In genomic region chr3:151146731-151147091, GRCh38 we compare ENCODE assay signal across 12 cellular contexts. TPM values are rescaled to one million over a fixed set of nuclear protein-coding genes. Genes with fewer than 3 reads are reported as not detected.
DNase-seq lines count a peak whose midpoint lies in the region; ATAC-seq and TF ChIP-seq lines count a peak whose summit lies in the region.
"Had no signal": no experiment of that assay in that cellular context is flagged by ENCODE, and none has a peak within 500 bp of the region (broad histone marks: within the 10 kb centered on the region; RNA-seq: fewer than 3 reads in every experiment).

No MANE protein-coding gene starts in this region.

- H3K9me3 ChIP-seq in BLaER1 treated with 17β-estradiol and CSF1 and Interleukin-3, amounts not matched to agents 10 nM and 100 nM (replicated peaks in 1 of 11): no peaks in the 10 kb centered on the region
- H3K9me3 ChIP-seq in trophoblast cell (ENCODE audit: insufficient read depth, low read depth, low read length): no peaks in the 10 kb centered on the region
- H3K9me3 ChIP-seq: adrenal gland, right lobe of liver, suprapubic skin had no signal

- H3K27ac ChIP-seq in BLaER1 treated with 17β-estradiol and CSF1 and Interleukin-3, amounts not matched to agents 10 nM and 100 nM: peak overlapping the region in 9 of 11 experiments; percentile 55 to 76 (median 67); a peak in 18 of 22 replicates
- H3K27ac ChIP-seq in trophoblast cell (ENCODE audit: low read depth, low read length): peak overlapping the region; percentile 3
- H3K27ac ChIP-seq: right lobe of liver, suprapubic skin had no signal

- H2BK120ac ChIP-seq in trophoblast cell (ENCODE audit: insufficient read depth, low read length, poor library complexity): no peak overlapping the region

- peaks cover 18 to 51% (median 47%) of the 10 kb centered on the region in 10 experiments for H3K4me1 ChIP-seq in BLaER1 treated with 17β-estradiol and CSF1 and Interleukin-3, amounts not matched to agents 10 nM and 100 nM
- peaks cover 4 to 5% of the 10 kb centered on the region in 2 experiments for H3K4me1 ChIP-seq in trophoblast cell (ENCODE audit: control insufficient read depth in 1 of 2, insufficient read depth in 2 of 2, low read length in 2 of 2)

- H3K23ac ChIP-seq in trophoblast cell (ENCODE audit: low read length): no peak overlapping the region

- H2AFZ ChIP-seq in trophoblast cell (ENCODE audit: insufficient read depth, low read length, poor library complexity): no peak overlapping the region

- no peak for ATAC-seq in GM18498 (IDR thresholded peaks at IDR 0.05; ENCODE audit: unreplicated experiment)

- TF ChIP-seq CTCF in NB4 (IDR thresholded peaks at IDR 0.05; ENCODE audit: low read depth, low read length): no peak

- DNase-seq in NB4 (ENCODE audit: low read depth) (no peak), astrocyte of the hippocampus (ENCODE audit: low read depth, low spot score) (peak; percentile 9), trophoblast cell (no peak), NCI-H446 (lab: John Stamatoyannopoulos, UW) (no peak), NCI-H69 (lab: John Stamatoyannopoulos, UW) (no peak)
- DNase-seq in activated CD8-positive, alpha-beta memory T cell treated with anti-CD3 and anti-CD28 coated beads for 24 hours: no peak

- no peak for TF ChIP-seq POLR2A in NB4 (IDR thresholded peaks at IDR 0.05; ENCODE audit: extremely low read depth, insufficient read length)

- H3K4me2 ChIP-seq in BLaER1 treated with 17β-estradiol and CSF1 and Interleukin-3, amounts not matched to agents 10 nM and 100 nM: peak overlapping the region; percentile 64 to 90 (median 78)
- H3K4me2 ChIP-seq in trophoblast cell (ENCODE audit: low read length): no peak overlapping the region

- H2BK12ac ChIP-seq in trophoblast cell (ENCODE audit: low read length): no peak overlapping the region

- H3K9ac ChIP-seq in BLaER1 treated with 17β-estradiol and CSF1 and Interleukin-3, amounts not matched to agents 10 nM and 100 nM: peak overlapping the region in 8 of 11 experiments; percentile 7 to 56 (median 44); a peak in 10 of 22 replicates
- no peak overlapping the region for H3K9ac ChIP-seq in trophoblast cell (ENCODE audit: low read length)

- no peaks in the 10 kb centered on the region for H3K79me2 ChIP-seq in trophoblast cell (ENCODE audit: control insufficient read depth, insufficient read depth, low read length, poor library complexity)

- H3K4me3 ChIP-seq in BLaER1 treated with 17β-estradiol and CSF1 and Interleukin-3, amounts not matched to agents 10 nM and 100 nM: peak overlapping the region in 5 of 10 experiments; percentile 12 to 48 (median 34); a peak in 9 of 20 replicates
- peak overlapping the region; percentile 42 for H3K4me3 ChIP-seq in NB4 (ENCODE audit: low read depth, low read length)
- no peak overlapping the region for H3K4me3 ChIP-seq in trophoblast cell (ENCODE audit: low read depth, low read length)
- H3K4me3 ChIP-seq: adrenal gland, right lobe of liver had no signal

- no peak overlapping the region for H2AK5ac ChIP-seq in trophoblast cell (ENCODE audit: low read length)

- H4K91ac ChIP-seq in trophoblast cell (ENCODE audit: low read depth, low read length): no peak overlapping the region

- no peak overlapping the region for H3K14ac ChIP-seq in trophoblast cell (ENCODE audit: low read length)

- H4K20me1 ChIP-seq in BLaER1 treated with 17β-estradiol and CSF1 and Interleukin-3, amounts not matched to agents 10 nM and 100 nM: no peaks in the 10 kb centered on the region

- no CpG with 5 or more reads among the region's 1 CpG for WGBS in trophoblast cell (ENCODE audit: extremely low coverage, insufficient coverage, insufficient read length)

- no peaks in the 10 kb centered on the region; a peak in 1 of 22 replicates for H3K36me3 ChIP-seq in BLaER1 treated with 17β-estradiol and CSF1 and Interleukin-3, amounts not matched to agents 10 nM and 100 nM
- H3K36me3 ChIP-seq in trophoblast cell (ENCODE audit: control insufficient read depth in 1 of 2, insufficient read depth in 2 of 2, low read length in 2 of 2): peaks cover 0 to 5% of the 10 kb centered on the region in 2 experiments
- H3K36me3 ChIP-seq: adrenal gland, right lobe of liver, suprapubic skin had no signal

- no peaks in the 10 kb centered on the region for H3K79me1 ChIP-seq in trophoblast cell (ENCODE audit: low read length)

- no peak overlapping the region for H3K18ac ChIP-seq in trophoblast cell (ENCODE audit: low read length)

- H3K4ac ChIP-seq in trophoblast cell (ENCODE audit: low read depth, low read length): no peak overlapping the region

- H4K12ac ChIP-seq in trophoblast cell (ENCODE audit: low read depth, low read length): no peak overlapping the region

- H3K27me3 ChIP-seq in BLaER1 treated with 17β-estradiol and CSF1 and Interleukin-3, amounts not matched to agents 10 nM and 100 nM: no peaks in the 10 kb centered on the region
- H3K27me3 ChIP-seq in trophoblast cell (ENCODE audit: insufficient read depth, low read length): no peaks in the 10 kb centered on the region
- H3K27me3 ChIP-seq: adrenal gland, right lobe of liver had no signal

- H2BK5ac ChIP-seq in trophoblast cell (ENCODE audit: low read depth, low read length, poor library complexity): no peak overlapping the region

- H4K8ac ChIP-seq in trophoblast cell (ENCODE audit: low read depth, low read length): no peak overlapping the region

RNA-seq across cellular contexts. Expression of gene GPR171, which starts 56.3 kb away (rescaled TPM):
- polyA plus RNA-seq in trophoblast cell (2013): 0.04 TPM in 1 of 2 replicates, not detected in the other
- polyA plus RNA-seq: AG04450 had no signal
